ENCODE assay signal across 18 cellular contexts in the genomic region with DNA sequence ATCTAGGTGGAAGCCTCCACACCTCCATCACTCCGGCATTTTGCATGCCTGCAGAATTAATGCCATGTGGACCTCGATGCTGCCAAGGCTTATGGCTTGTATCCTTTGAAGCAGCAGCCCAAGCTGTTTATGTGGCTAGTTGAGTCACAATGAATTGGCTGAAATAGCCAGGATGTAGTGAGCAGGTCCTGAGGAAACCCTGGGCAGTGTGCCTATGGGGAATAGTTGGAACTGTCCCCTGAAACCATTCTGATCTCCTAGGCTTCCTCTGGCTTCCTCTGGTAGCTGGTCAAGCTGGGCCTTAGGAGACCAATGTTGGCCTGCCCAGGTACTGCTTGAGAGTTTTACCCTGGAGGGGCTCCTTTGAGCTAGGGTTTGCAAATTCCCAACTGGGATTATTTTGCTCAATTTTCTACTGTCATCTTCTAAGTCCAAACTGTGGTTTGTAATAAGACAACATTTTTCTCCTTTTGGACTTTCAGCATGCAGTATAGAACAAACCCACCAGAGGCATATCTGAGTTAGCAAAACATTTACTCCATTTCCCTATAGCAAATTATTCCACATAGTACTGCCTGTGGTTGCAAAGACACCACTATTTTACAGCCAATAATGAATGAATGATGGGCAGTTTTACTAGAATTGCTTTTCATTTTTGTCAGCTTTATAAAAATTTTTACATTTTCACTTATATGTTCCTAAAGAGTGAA.
DNase-seq lines count a peak whose midpoint lies in the region; ATAC-seq, FAIRE-seq and TF ChIP-seq lines count a peak whose summit lies in the region.
"Had no signal": no experiment of that assay in that cellular context is flagged by ENCODE, and none has a peak within 500 bp of the region (broad histone marks: within the 10 kb centered on the region; RNA-seq: fewer than 3 reads in every experiment).

No MANE protein-coding gene starts in this region.

- H3K9me3 ChIP-seq in GM23248 (ENCODE audit: low read depth): no peaks in the 10 kb centered on the region
- 0 out of 2 replicates have a peak, but pooled peaks cover 9% of the 10 kb centered on the region for H3K9me3 ChIP-seq in PC-9 (ENCODE audit: insufficient read depth, low read depth)
- H3K9me3 ChIP-seq in HepG2 (ENCODE audit: low read length): no peaks in the 10 kb centered on the region
- H3K9me3 ChIP-seq: stomach, uterus had no signal

- WGBS in GM23248 (ENCODE audit: low coverage in 1 of 2, low lambda C conversion rate in 2 of 2, missing lambda C conversion rate in 2 of 2), 2 experiments: 0 to 3% methylated on average over 2 of the region's 2 CpGs
- WGBS in HepG2 (ENCODE audit: low lambda C conversion rate): no CpG with 5 or more reads among the region's 2 CpGs

- DNase-seq in AG08395 (ENCODE audit: low spot score) (peak; percentile 86), GM23248 (peak; percentile 90), astrocyte of the hippocampus (ENCODE audit: low read depth, low spot score) (peak; percentile 79), hepatic stellate cell (ENCODE audit: low spot score) (peak; percentile 13), PC-9 (no peak), NOMO-1 treated with dmso at 0.1 percent for 144 hours (lab: John Stamatoyannopoulos, UW; ENCODE audit: unreplicated experiment) (no peak), HepG2 (ENCODE audit: low spot score) (no peak)
- no peak for DNase-seq in stimulated activated naive B cell treated with anti-CD40 and anti-IgM and Interleukin-4, amounts not matched to agents 10 μg/mL and 1 μg/mL and 100 μg/mL, for 72 hours
- DNase-seq: activated effector memory CD4-positive, alpha-beta T cell treated with Interleukin-2 at 50 U/mL for 16 hours; H7; naive B cell; NCI-H2029; NCI-H524; stimulated activated CD4-positive, alpha-beta T cell treated with anti-CD3 and anti-CD28 coated beads, Interleukin-15, amount 100 ng/mL, for 24 hours; stomach; uterus had no signal

- no peak for TF ChIP-seq POLR2A in HepG2 (IDR thresholded peaks at IDR 0.05; ENCODE audit: insufficient read depth in 1 of 2, low read depth in 2 of 2, low read length in 2 of 2)

- no peaks in the 10 kb centered on the region for H3K9me2 ChIP-seq in GM23248 (ENCODE audit: insufficient read depth)
- no peaks in the 10 kb centered on the region for H3K9me2 ChIP-seq in PC-9 (ENCODE audit: insufficient read depth)

- no peak overlapping the region for H2AFZ ChIP-seq in GM23248
- H2AFZ ChIP-seq in PC-9: no peak overlapping the region
- no peak overlapping the region for H2AFZ ChIP-seq in HepG2 (ENCODE audit: low read length)

- H3K4me3 ChIP-seq in GM23248 (no peak overlapping the region), PC-9 (no peak overlapping the region), HepG2 (replicated peaks in 1 of 3; ENCODE audit: insufficient read depth in 1 of 3, low read depth in 2 of 3, low read length in 3 of 3) (no peak overlapping the region)
- H3K4me3 ChIP-seq: stomach, uterus had no signal

- ATAC-seq in stimulated activated naive B cell treated with anti-CD40 and anti-IgM and Interleukin-4, amounts not matched to agents 10 μg/mL and 1 μg/mL and 100 μg/mL, for 72 hours (replicated peaks): no peak
- no peak for ATAC-seq in HepG2

- TF ChIP-seq CTCF in PC-9 (conservative IDR thresholded peaks at IDR 0.05) (no peak), HepG2 (CRISPR knock-in tag; IDR thresholded peaks at IDR 0.05) (no peak)

- H3K36me3 ChIP-seq in GM23248 (ENCODE audit: low read depth): no peaks in the 10 kb centered on the region
- no peaks in the 10 kb centered on the region for H3K36me3 ChIP-seq in PC-9 (ENCODE audit: low read depth)
- H3K36me3 ChIP-seq in HepG2 (replicated peaks in 1 of 2; ENCODE audit: control insufficient read depth in 1 of 2, insufficient read depth in 2 of 2, low read length in 2 of 2): no peaks in the 10 kb centered on the region
- H3K36me3 ChIP-seq: stomach, uterus had no signal

- H3K9ac ChIP-seq in GM23248 (no peak overlapping the region), HepG2 (ENCODE audit: insufficient read depth, low read depth, low read length) (no peak overlapping the region)

- H3K27ac Mint-ChIP-seq in stimulated activated naive B cell treated with anti-CD40 and anti-IgM and Interleukin-4, amounts not matched to agents 10 μg/mL and 1 μg/mL and 100 μg/mL, for 72 hours: no peak overlapping the region
- H3K27ac Mint-ChIP-seq: B cell had no signal

- H3F3A ChIP-seq in GM23248 (ENCODE audit: insufficient read depth) (peaks cover 18% of the 10 kb centered on the region), PC-9 (ENCODE audit: insufficient read depth, low read depth) (no peaks in the 10 kb centered on the region)

- H3K4me2 ChIP-seq in GM23248 (ENCODE audit: unreplicated experiment): no peak overlapping the region
- no peak overlapping the region for H3K4me2 ChIP-seq in PC-9
- no peak overlapping the region for H3K4me2 ChIP-seq in HepG2 (ENCODE audit: low read depth, low read length)

- FAIRE-seq in HepG2 (lab: Jason Lieb, UNC): no peak
- FAIRE-seq: TTC549 had no signal

- no TSS peak for BruUV-seq in PC-9 (replicated peaks; lab: Mats Ljungman, UMichigan)
- BruUV-seq in HepG2 (replicated peaks; lab: Mats Ljungman, UMichigan): no TSS peak

- H3K79me2 ChIP-seq in GM23248 (ENCODE audit: insufficient read depth) (no peaks in the 10 kb centered on the region), PC-9 (ENCODE audit: low read depth) (no peaks in the 10 kb centered on the region), HepG2 (ENCODE audit: insufficient read depth, low read length) (no peaks in the 10 kb centered on the region)

- CTCF ChIA-PET in PC-9 (lab: Charles Lee): no interaction called here
- CTCF ChIA-PET in HepG2 (lab: Yijun Ruan, JAX; ENCODE audit: low intra/inter-chr PET ratio, low total read pairs): no interaction called here

- H3K27me3 Mint-ChIP-seq in stimulated activated naive B cell treated with anti-CD40 and anti-IgM and Interleukin-4, amounts not matched to agents 10 μg/mL and 1 μg/mL and 100 μg/mL, for 72 hours: no peaks in the 10 kb centered on the region
- H3K27me3 Mint-ChIP-seq: B cell, naive B cell had no signal

- in situ Hi-C loops in GM23248 (cut with MboI): no loop called here
- in situ Hi-C loops in HepG2 (cut with HindIII; ENCODE audit: extremely low pct_ligation_motif_present, low pct_unique_long_range_greater_than_20kb): no loop called here

- no peak for TF ChIP-seq RAD21 in HepG2 (CRISPR knock-in tag; IDR thresholded peaks at IDR 0.05)

- H3K4me1 Mint-ChIP-seq in stimulated activated naive B cell treated with anti-CD40 and anti-IgM and Interleukin-4, amounts not matched to agents 10 μg/mL and 1 μg/mL and 100 μg/mL, for 72 hours: peaks cover 4 to 10% of the 10 kb centered on the region in 2 donors

- peaks cover 21 to 38% of the 10 kb centered on the region in 2 donors for H3K36me3 Mint-ChIP-seq in stimulated activated naive B cell treated with anti-CD40 and anti-IgM and Interleukin-4, amounts not matched to agents 10 μg/mL and 1 μg/mL and 100 μg/mL, for 72 hours

- H3K27ac ChIP-seq in GM23248 (peak overlapping the region; percentile 11; the same call in 1 of the 2 replicates), PC-9 (no peak overlapping the region), HepG2 (ENCODE audit: extremely low read length, insufficient read depth, low read length) (no peak overlapping the region)
- H3K27ac ChIP-seq: uterus had no signal

- peaks cover 0 to 5% of the 10 kb centered on the region in 2 donors for H3K9me3 Mint-ChIP-seq in stimulated activated naive B cell treated with anti-CD40 and anti-IgM and Interleukin-4, amounts not matched to agents 10 μg/mL and 1 μg/mL and 100 μg/mL, for 72 hours

- H3K4me1 ChIP-seq in GM23248 (ENCODE audit: insufficient read depth) (peaks cover 10% of the 10 kb centered on the region; the same call in 1 of the 2 replicates), PC-9 (replicated peaks; ENCODE audit: insufficient read depth) (0 out of 2 replicates have a peak, but pooled peaks cover 3% of the 10 kb centered on the region), HepG2 (ENCODE audit: insufficient read depth, low read length) (no peaks in the 10 kb centered on the region)
- H3K4me1 ChIP-seq: uterus had no signal

- intact Hi-C loops in PC-9 (cut with micrococcal nuclease; ENCODE audit: unreplicated experiment): no loop called here
- intact Hi-C loops in HepG2 (cut with micrococcal nuclease; ENCODE audit: unreplicated experiment): no loop called here

- TF ChIP-seq EP300 in HepG2 (IDR thresholded peaks at IDR 0.05; ENCODE audit: low read depth in 2 of 2, low read length in 2 of 2) (no peak), HepG2 (CRISPR knock-in tag; IDR thresholded peaks at IDR 0.05; ENCODE audit: borderline replicate concordance) (no peak)

- H3K27me3 ChIP-seq in GM23248 (replicated peaks; ENCODE audit: insufficient read depth) (no peaks in the 10 kb centered on the region), PC-9 (ENCODE audit: insufficient read depth, low read depth) (no peaks in the 10 kb centered on the region), HepG2 (ENCODE audit: control insufficient read depth in 1 of 2, insufficient read depth in 2 of 2, low read length in 2 of 2) (no peaks in the 10 kb centered on the region)
- H3K27me3 ChIP-seq: stomach, uterus had no signal

- no peaks in the 10 kb centered on the region for H4K20me1 ChIP-seq in GM23248 (ENCODE audit: insufficient read depth)
- no peaks in the 10 kb centered on the region for H4K20me1 ChIP-seq in PC-9 (ENCODE audit: insufficient read depth)
- H4K20me1 ChIP-seq in HepG2 (ENCODE audit: insufficient read depth, low read length): no peaks in the 10 kb centered on the region

- POLR2A ChIA-PET in PC-9 (lab: Charles Lee; ENCODE audit: unreplicated experiment) (no interaction called here), HepG2 (lab: Yijun Ruan, JAX) (no interaction called here)

- no peak overlapping the region for H3K4me3 Mint-ChIP-seq in stimulated activated naive B cell treated with anti-CD40 and anti-IgM and Interleukin-4, amounts not matched to agents 10 μg/mL and 1 μg/mL and 100 μg/mL, for 72 hours
- H3K4me3 Mint-ChIP-seq: B cell, naive B cell had no signal

TF ChIP-seq in HepG2, 621 proteins besides CTCF, POLR2A, EP300 and RAD21:
- TF ChIP-seq KLF16 (CRISPR knock-in tag; IDR thresholded peaks at IDR 0.05): no peak
- TF ChIP-seq HOXA3 (CRISPR knock-in tag; IDR thresholded peaks at IDR 0.05): no peak
- TF ChIP-seq KLF11 (CRISPR knock-in tag; IDR thresholded peaks at IDR 0.05): no peak
- no peak for TF ChIP-seq DBP (CRISPR knock-in tag; IDR thresholded peaks at IDR 0.05; ENCODE audit: not compliant biosample characterization)
- no peak for TF ChIP-seq MLLT10 (CRISPR knock-in tag; IDR thresholded peaks at IDR 0.05)
- TF ChIP-seq ZNF790 (CRISPR knock-in tag; IDR thresholded peaks at IDR 0.05; ENCODE audit: borderline replicate concordance): no peak

Comparison
In these comparisons a context has a peak if more than half of its experiments do, and no peak if none do; other contexts are left out.
1. DNase-seq: peak in AG08395 (single experiment), GM23248 (single experiment), astrocyte of the hippocampus (single experiment) and hepatic stellate cell (single experiment); none in PC-9 (0 of 2), stimulated activated naive B cell treated with anti-CD40 and anti-IgM and Interleukin-4, amounts not matched to agents 10 μg/mL and 1 μg/mL and 100 μg/mL, for 72 hours (single experiment), NOMO-1 treated with dmso at 0.1 percent for 144 hours (single experiment) and HepG2 (single experiment).